Comparison of ENCODE assay signal across 8 cellular contexts in genomic region chr9:6759114-6759977, GRCh38. TPM values are rescaled to one million over a fixed set of nuclear protein-coding genes. Genes with fewer than 3 reads are reported as not detected.
DNase-seq lines count a peak whose midpoint lies in the region; ATAC-seq and TF ChIP-seq lines count a peak whose summit lies in the region.

No MANE protein-coding gene starts in this region.

- H2AFZ ChIP-seq in neuron (ENCODE audit: low read depth, low read length): peak overlapping the region; percentile 53

- ATAC-seq in GM21723 (IDR thresholded peaks at IDR 0.05; ENCODE audit: unreplicated experiment): peak; percentile 12

- DNase-seq in GM04503 (ENCODE audit: low read depth) (peak; percentile 67), LoVo (ENCODE audit: low spot score) (peak; percentile 63), epithelial cell of esophagus (ENCODE audit: low read depth) (peak; percentile 53), posterior vena cava (ENCODE audit: low spot score) (no peak), posterior cingulate gyrus (no peak)
- peak; percentile 25 to 32 for DNase-seq in activated CD4-positive, alpha-beta T cell treated with anti-CD3 and anti-CD28 coated beads, Interleukin-2, amount 50 U/mL, for 48 hours

- H3K27me3 ChIP-seq in neuron (ENCODE audit: insufficient read depth, low read length): no peaks in the 10 kb centered on the region

- no peaks in the 10 kb centered on the region for H3K36me3 ChIP-seq in neuron (ENCODE audit: insufficient read depth, low read length)

- no peak for TF ChIP-seq CTCF in epithelial cell of esophagus (IDR thresholded peaks at IDR 0.05; ENCODE audit: insufficient read depth, low read depth, low read length, missing control alignments)

- intact Hi-C loops in posterior vena cava (cut with DNase I) (no loop called here), posterior cingulate gyrus (cut with DNase I) (loop anchor here (2.0 to 5.0 kb wide), 3 partner anchors 21 to 347 kb away; partner anchors contain the start of gene UHRF2)

- H3K9me3 ChIP-seq in neuron (ENCODE audit: low read length): peaks cover 2% of the 10 kb centered on the region

- H3K4me3 ChIP-seq in epithelial cell of esophagus (ENCODE audit: low read length): peak overlapping the region; percentile 75
- H3K4me3 ChIP-seq in neuron (ENCODE audit: low read length): peak overlapping the region; percentile 58

- peaks cover 14% of the 10 kb centered on the region for H3K4me1 ChIP-seq in neuron (ENCODE audit: insufficient read depth, low read length)

RNA-seq across cellular contexts. Expression of gene KDM4C, which starts 1.6 kb away (rescaled TPM):
- 10 to 100 TPM; 31.1 to 36.7 TPM for total RNA-seq in posterior vena cava

Comparison
In these comparisons a context has a peak if more than half of its experiments do, and no peak if none do; other contexts are left out.
1. DNase-seq: peak in GM04503 (single experiment), LoVo (single experiment), activated CD4-positive, alpha-beta T cell treated with anti-CD3 and anti-CD28 coated beads, Interleukin-2, amount 50 U/mL, for 48 hours (2 of 2) and epithelial cell of esophagus (single experiment); none in posterior vena cava (single experiment) and posterior cingulate gyrus (0 of 10).